Comparison of ENCODE assay signal across 9 cellular contexts in the genomic region with DNA sequence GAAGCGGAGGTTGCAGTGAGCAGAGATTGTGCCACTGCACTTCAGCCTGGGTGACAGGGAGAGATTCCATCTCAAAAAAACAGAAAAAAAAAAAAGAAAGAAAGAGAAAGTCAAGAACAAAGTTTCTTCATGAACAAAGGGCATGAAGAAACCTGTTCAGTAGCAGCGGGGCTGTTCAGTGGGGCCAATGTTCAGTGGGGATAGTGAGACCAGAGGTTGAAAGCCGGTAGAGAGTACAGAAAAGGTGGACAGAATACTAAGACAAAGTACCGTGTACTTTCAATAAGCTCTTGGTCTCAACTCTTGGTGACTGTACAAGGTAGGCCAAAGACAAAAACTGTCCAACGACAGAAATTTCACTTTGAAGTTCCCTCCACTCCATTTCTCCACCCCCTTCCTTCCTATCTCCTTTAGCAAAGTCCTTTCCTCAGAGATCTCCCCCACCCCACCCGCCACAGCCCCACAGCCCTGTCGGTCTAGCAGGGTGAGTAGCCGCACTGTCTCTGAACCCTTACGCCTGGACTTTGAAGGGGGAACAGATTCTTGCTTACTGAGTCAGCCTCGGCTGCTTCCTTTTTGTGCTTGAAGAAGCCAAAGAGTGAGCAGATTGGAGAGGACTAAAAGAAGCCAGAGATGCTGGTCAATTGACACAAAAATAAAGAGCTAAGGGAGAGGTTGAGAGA. TPM values are rescaled to one million over a fixed set of nuclear protein-coding genes. Genes with fewer than 3 reads are reported as not detected.
DNase-seq lines count a peak whose midpoint lies in the region; ATAC-seq, FAIRE-seq and TF ChIP-seq lines count a peak whose summit lies in the region.
"Had no signal": no experiment of that assay in that cellular context is flagged by ENCODE, and none has a peak within 500 bp of the region (broad histone marks: within the 10 kb centered on the region; RNA-seq: fewer than 3 reads in every experiment).

No MANE protein-coding gene starts in this region.

- peak overlapping the region; percentile 36 for H2AFZ ChIP-seq in endothelial cell of umbilical vein (ENCODE audit: low read depth, low read length)

- H3K4me1 ChIP-seq in endothelial cell of umbilical vein (ENCODE audit: control insufficient read depth, extremely low read depth, insufficient read depth, low read length): peaks cover 23% of the 10 kb centered on the region

- H3K4me3 Mint-ChIP-seq in WTC11: no peak overlapping the region

- H3K4me3 ChIP-seq in AG04450 (ENCODE audit: low read depth, low read length) (no peak overlapping the region), endothelial cell of umbilical vein (replicated peaks in 1 of 3; ENCODE audit: insufficient read depth in 1 of 3, low read depth in 1 of 3, low read length in 3 of 3) (no peak overlapping the region)

- POLR2A ChIA-PET in AG04450 (lab: Yijun Ruan, JAX) (interaction anchor here (1.4 kb wide), 1 partner anchor 10 kb away, joined by 3 read pairs; no protein-coding TSS in a partner anchor), endothelial cell of umbilical vein (lab: Charles Lee) (interaction anchor here (0.7 kb wide), 2 partner anchors 15 to 48 kb away, joined by 3 to 4 read pairs; no protein-coding TSS in a partner anchor), WTC11 (lab: Charles Lee) (no interaction called here)

- peaks cover 3% of the 10 kb centered on the region; the same call in 1 of the 2 replicates for H3K9me3 Mint-ChIP-seq in WTC11

- no peaks in the 10 kb centered on the region for H3K79me2 ChIP-seq in endothelial cell of umbilical vein (ENCODE audit: control insufficient read depth, insufficient read depth, low read length)

- H3K4me1 Mint-ChIP-seq in WTC11: peaks cover 35% of the 10 kb centered on the region

- ATAC-seq in HG03045 (IDR thresholded peaks at IDR 0.05; ENCODE audit: unreplicated experiment) (no peak), WTC11 (no peak), GM18858 (IDR thresholded peaks at IDR 0.05; ENCODE audit: unreplicated experiment) (no peak)

- DNase-seq in AG04450 (ENCODE audit: low read depth, low spot score): peak; percentile 66
- DNase-seq in MV-4-11 (lab: John Stamatoyannopoulos, UW): peak; percentile 90
- peak; percentile 92 for DNase-seq in endothelial cell of umbilical vein (ENCODE audit: low read depth, low spot score)
- DNase-seq in mucosa of gallbladder (ENCODE audit: low spot score): peak; percentile 81
- no peak for DNase-seq in WTC11 (ENCODE audit: low spot score)
- no peak for DNase-seq in NCI-H1105 (lab: John Stamatoyannopoulos, UW)
- DNase-seq: NCI-H1417 had no signal

- no peaks in the 10 kb centered on the region for H3K36me3 ChIP-seq in endothelial cell of umbilical vein (ENCODE audit: control insufficient read depth in 2 of 2, extremely low read depth in 1 of 2, insufficient read depth in 2 of 2, low read length in 2 of 2)

- no peak for TF ChIP-seq POLR2A in endothelial cell of umbilical vein (IDR thresholded peaks at IDR 0.05; ENCODE audit: low read depth, low read length)

- no peak for TF ChIP-seq CTCF in AG04450 (IDR thresholded peaks at IDR 0.05; ENCODE audit: low read depth, low read length)
- TF ChIP-seq CTCF in endothelial cell of umbilical vein (IDR thresholded peaks at IDR 0.05; ENCODE audit: extremely low read depth in 1 of 2, insufficient read depth in 1 of 2, low read depth in 1 of 2, low read length in 2 of 2): no peak
- no peak for TF ChIP-seq CTCF in WTC11 (IDR thresholded peaks at IDR 0.05)

- CTCF ChIA-PET in AG04450 (lab: Charles Lee): interaction anchor here (0.8 kb wide), 1 partner anchor 86 kb away, joined by 3 read pairs; no protein-coding TSS in a partner anchor
- CTCF ChIA-PET in endothelial cell of umbilical vein (lab: Charles Lee): interaction anchor here (0.6 to 1.9 kb wide), 7 partner anchors 10 to 70 kb away, joined by 3 to 9 read pairs (median 3); no protein-coding TSS in a partner anchor
- CTCF ChIA-PET in WTC11 (lab: Charles Lee): no interaction called here

- H3K27me3 ChIP-seq in AG04450 (ENCODE audit: control insufficient read depth, insufficient read depth, low read length) (no peaks in the 10 kb centered on the region), endothelial cell of umbilical vein (ENCODE audit: control insufficient read depth in 2 of 2, insufficient read depth in 2 of 2, low read length in 2 of 2) (no peaks in the 10 kb centered on the region)

- TSS peak; percentile 85 for BruUV-seq in endothelial cell of umbilical vein (replicated peaks; lab: Mats Ljungman, UMichigan)

- no peaks in the 10 kb centered on the region for H3K9me1 ChIP-seq in endothelial cell of umbilical vein (replicated peaks; ENCODE audit: control insufficient read depth, extremely low read depth, insufficient read depth, low read length)

- intact Hi-C loops in endothelial cell of umbilical vein (cut with micrococcal nuclease): loop anchor here (1.0 to 2.0 kb wide), 6 partner anchors 12 to 60 kb away; a partner anchor contains a TSS

- H3K36me3 Mint-ChIP-seq in WTC11: no peaks in the 10 kb centered on the region

- H3K27ac ChIP-seq in AG04450 (ENCODE audit: low read depth, low read length): peak overlapping the region; percentile 70
- H3K27ac ChIP-seq in endothelial cell of umbilical vein (ENCODE audit: insufficient read depth, low read depth, low read length): peak overlapping the region; percentile 91

- H3K4me2 ChIP-seq in endothelial cell of umbilical vein (ENCODE audit: insufficient read depth, low read length): peak overlapping the region; percentile 69

- peak; percentile 99 for FAIRE-seq in endothelial cell of umbilical vein (lab: Jason Lieb, UNC)

- H3K27ac Mint-ChIP-seq in WTC11: no peak overlapping the region

- dilution Hi-C loops in endothelial cell of umbilical vein (cut with MboI; ENCODE audit: extremely low pct_ligation_motif_present, low sequenced_read_pairs): no loop called here

- H3K27me3 Mint-ChIP-seq in WTC11 (ENCODE audit: low read depth): no peaks in the 10 kb centered on the region

- H4K20me1 ChIP-seq in endothelial cell of umbilical vein (replicated peaks; ENCODE audit: control insufficient read depth, extremely low read depth, insufficient read depth, low read length): no peaks in the 10 kb centered on the region

- H3K9me3 ChIP-seq in AG04450 (ENCODE audit: control insufficient read depth, insufficient read depth, low read length) (peaks cover 3% of the 10 kb centered on the region; the same call in 1 of the 2 replicates), endothelial cell of umbilical vein (replicated peaks; ENCODE audit: control insufficient read depth, insufficient read depth, low read length) (no peaks in the 10 kb centered on the region)

- H3K9ac ChIP-seq in endothelial cell of umbilical vein (replicated peaks; ENCODE audit: extremely low read depth, insufficient read depth, low read length): peak overlapping the region; percentile 66

TF ChIP-seq in endothelial cell of umbilical vein, 7 proteins besides CTCF, POLR2A, EP300 and RAD21:
- peak; percentile 73 for TF ChIP-seq JUN (IDR thresholded peaks at IDR 0.05; ENCODE audit: borderline replicate concordance, insufficient read depth, insufficient read length, low read depth)
- TF ChIP-seq POLR2AphosphoS5 (IDR thresholded peaks at IDR 0.05; ENCODE audit: insufficient read depth, low read depth, low read length): peak; percentile 73
- peak; percentile 90 for TF ChIP-seq FOS (IDR thresholded peaks at IDR 0.05; ENCODE audit: borderline replicate concordance, insufficient read depth, low read length)
- no peak for TF ChIP-seq GATA2 (IDR thresholded peaks at IDR 0.05; ENCODE audit: insufficient read depth, insufficient read length, low read depth, low read length)
- TF ChIP-seq MYC (IDR thresholded peaks at IDR 0.05; ENCODE audit: low read depth, low read length): no peak
TF ChIP-seq in endothelial cell of umbilical vein: peak in this region for 3.

TF ChIP-seq in WTC11, 78 proteins besides CTCF, POLR2A, EP300 and RAD21 (continues in another document):
- TF ChIP-seq, protein P1, sequence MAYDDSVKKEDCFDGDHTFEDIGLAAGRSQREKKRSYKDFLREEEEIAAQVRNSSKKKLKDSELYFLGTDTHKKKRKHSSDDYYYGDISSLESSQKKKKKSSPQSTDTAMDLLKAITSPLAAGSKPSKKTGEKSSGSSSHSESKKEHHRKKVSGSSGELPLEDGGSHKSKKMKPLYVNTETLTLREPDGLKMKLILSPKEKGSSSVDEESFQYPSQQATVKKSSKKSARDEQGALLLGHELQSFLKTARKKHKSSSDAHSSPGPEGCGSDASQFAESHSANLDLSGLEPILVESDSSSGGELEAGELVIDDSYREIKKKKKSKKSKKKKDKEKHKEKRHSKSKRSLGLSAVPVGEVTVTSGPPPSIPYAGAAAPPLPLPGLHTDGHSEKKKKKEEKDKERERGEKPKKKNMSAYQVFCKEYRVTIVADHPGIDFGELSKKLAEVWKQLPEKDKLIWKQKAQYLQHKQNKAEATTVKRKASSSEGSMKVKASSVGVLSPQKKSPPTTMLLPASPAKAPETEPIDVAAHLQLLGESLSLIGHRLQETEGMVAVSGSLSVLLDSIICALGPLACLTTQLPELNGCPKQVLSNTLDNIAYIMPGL (CRISPR knock-in tag; IDR thresholded peaks at IDR 0.05): no peak
- no peak for TF ChIP-seq ZNF416 (CRISPR knock-in tag; IDR thresholded peaks at IDR 0.05)

RNA-seq across cellular contexts. Expression of a gene that starts 44.3 kb away (rescaled TPM):
- 30.6 and 55.8 TPM in 2 replicates for polyA plus RNA-seq in AG04450 (2011; rRNA removed)
- 112 and 193 TPM in 2 replicates for polyA minus RNA-seq in AG04450 (2011; rRNA and poly(A)+ RNA removed)
- total RNA-seq in endothelial cell of umbilical vein: 9.2 and 63.2 TPM in 2 replicates
- 41.6 and 55.6 TPM in 2 replicates for polyA plus RNA-seq in endothelial cell of umbilical vein
- polyA plus RNA-seq in endothelial cell of umbilical vein (2011; cell fraction: cytosol; rRNA removed): 26.6 and 60.9 TPM in 2 replicates
- 187 and 302 TPM in 2 replicates for polyA plus RNA-seq in endothelial cell of umbilical vein (2011; cell fraction: nucleus; rRNA removed)
- polyA plus RNA-seq in endothelial cell of umbilical vein (2012): 1.9 and 7.0 TPM in 2 replicates
- polyA minus RNA-seq in endothelial cell of umbilical vein: 38.7 and 58.4 TPM in 2 replicates
- polyA minus RNA-seq in endothelial cell of umbilical vein (2011; cell fraction: cytosol; rRNA and poly(A)+ RNA removed): 55.3 TPM
- 149 and 293 TPM in 2 replicates for polyA minus RNA-seq in endothelial cell of umbilical vein (2011; cell fraction: nucleus; rRNA and poly(A)+ RNA removed)
- total RNA-seq in mucosa of gallbladder: 165 TPM
- 23.9 to 57.4 TPM (median 50.8 TPM) in 3 replicates for total RNA-seq in WTC11 (2021)

RNA-seq across cellular contexts. Expression of a gene that starts 57.9 kb away (rescaled TPM):
- 406 and 414 TPM in 2 replicates for polyA plus RNA-seq in AG04450 (2011; rRNA removed)
- 438 and 494 TPM in 2 replicates for polyA minus RNA-seq in AG04450 (2011; rRNA and poly(A)+ RNA removed)
- 313 and 338 TPM in 2 replicates for total RNA-seq in endothelial cell of umbilical vein
- polyA plus RNA-seq in endothelial cell of umbilical vein: 320 and 342 TPM in 2 replicates
- polyA plus RNA-seq in endothelial cell of umbilical vein (2011; cell fraction: cytosol; rRNA removed): 205 and 228 TPM in 2 replicates
- polyA plus RNA-seq in endothelial cell of umbilical vein (2011; cell fraction: nucleus; rRNA removed): 95.1 and 111 TPM in 2 replicates
- 207 and 216 TPM in 2 replicates for polyA plus RNA-seq in endothelial cell of umbilical vein (2012)
- polyA minus RNA-seq in endothelial cell of umbilical vein: 775 and 787 TPM in 2 replicates
- 126 TPM for polyA minus RNA-seq in endothelial cell of umbilical vein (2011; cell fraction: cytosol; rRNA and poly(A)+ RNA removed)
- polyA minus RNA-seq in endothelial cell of umbilical vein (2011; cell fraction: nucleus; rRNA and poly(A)+ RNA removed): 137 and 151 TPM in 2 replicates
- 390 TPM for total RNA-seq in mucosa of gallbladder
- 214 to 234 TPM (median 220 TPM) in 3 replicates for total RNA-seq in WTC11 (2021)

Comparison
In these comparisons a context has a peak if more than half of its experiments do, and no peak if none do; other contexts are left out.
1. DNase-seq: peak in AG04450 (single experiment), MV-4-11 (single experiment), endothelial cell of umbilical vein (single experiment) and mucosa of gallbladder (single experiment); none in WTC11 (single experiment) and NCI-H1105 (single experiment).